Comparison of ENCODE assay signal across 1 cellular context in the genomic region with DNA sequence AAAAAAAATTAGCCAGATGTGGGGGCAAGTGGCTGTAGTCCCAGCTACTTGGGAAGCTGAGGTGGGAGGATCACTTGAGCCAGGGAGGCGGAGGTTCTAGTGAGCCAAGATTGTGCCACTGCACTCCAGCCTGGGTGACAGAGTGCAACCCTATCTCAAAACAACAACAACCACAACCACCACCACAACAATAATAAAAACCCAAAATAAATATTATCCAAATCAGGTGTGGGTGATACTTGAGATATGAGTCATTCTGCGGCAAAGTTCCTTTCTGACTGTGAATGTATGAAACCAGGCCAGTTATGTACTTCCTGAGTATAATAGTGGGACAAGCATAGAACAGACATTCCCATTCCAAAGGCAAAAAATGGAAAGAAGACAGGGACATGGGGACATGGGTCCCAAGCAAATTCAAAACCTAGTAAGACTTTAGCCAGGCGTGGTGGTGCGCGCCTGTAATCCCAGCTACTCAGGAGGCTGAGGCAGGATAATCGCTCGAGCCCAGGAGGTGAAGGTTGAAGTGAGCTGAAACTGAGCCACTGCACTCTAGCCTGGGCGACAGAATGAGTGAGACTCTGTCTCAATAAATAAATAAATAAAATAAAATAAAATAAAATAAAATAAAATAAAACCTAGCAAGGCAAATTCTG.
TF ChIP-seq lines count a peak whose summit lies in the region.

No MANE protein-coding gene starts in this region.

TF ChIP-seq in GM12878, 131 proteins besides CTCF, POLR2A, EP300 and RAD21 (continued from another document):
- TF ChIP-seq POU2F2 (IDR thresholded peaks at IDR 0.05; ENCODE audit: borderline replicate concordance, low read depth, low read length): peak; percentile 70; the same call in 2 of the 3 replicates
